ENCODE assay signal across 22 cellular contexts in the genomic region with DNA sequence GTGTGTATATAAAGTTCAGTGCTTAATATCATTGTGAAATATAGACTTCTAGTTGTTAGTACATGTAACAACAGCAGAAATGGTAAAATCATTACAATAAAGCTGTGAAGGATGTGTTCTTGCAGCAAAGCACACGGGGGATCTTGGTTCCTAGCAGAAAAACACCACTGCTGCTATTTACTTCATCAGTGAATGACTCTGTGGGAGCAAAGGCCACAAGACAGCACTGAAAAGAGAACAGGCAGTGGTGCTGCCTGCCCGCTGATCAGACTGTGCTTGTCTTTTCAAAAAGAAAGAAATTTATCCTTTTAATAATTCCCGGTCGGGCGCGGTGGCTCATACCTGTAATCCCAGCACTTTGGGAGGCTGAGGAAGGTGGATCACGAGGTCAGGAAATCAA.
"Had no signal": no experiment of that assay in that cellular context is flagged by ENCODE, and none has a peak within 500 bp of the region (broad histone marks: within the 10 kb centered on the region; RNA-seq: fewer than 3 reads in every experiment).

No MANE protein-coding gene starts in this region.

- H3K27me3 Mint-ChIP-seq: activated naive CD8-positive, alpha-beta T cell treated with anti-CD3 and anti-CD28 coated beads for 36 hours; brain; stimulated activated memory B cell treated with anti-CD40 and anti-IgM and Interleukin-4, amounts not matched to agents 10 μg/mL and 1 μg/mL and 100 μg/mL, for 72 hours had no signal

- FAIRE-seq: endometrium had no signal

- H3K9me3 Mint-ChIP-seq: activated CD4-positive, alpha-beta memory T cell treated with anti-CD3 and anti-CD28 coated beads, Interleukin-2, amount 10 ng/mL, durations not matched to agents 7 days and 5 days; activated naive CD8-positive, alpha-beta T cell treated with anti-CD3 and anti-CD28 coated beads for 36 hours; natural killer cell treated with Interleukin-12 subunit alpha and Interleukin-12 subunit beta and Interleukin-15 and Interleukin-18, amount 100 ng/mL, for 72 hours; stimulated activated memory B cell treated with anti-CD40 and anti-IgM and Interleukin-4, amounts not matched to agents 10 μg/mL and 1 μg/mL and 100 μg/mL, for 72 hours had no signal

- H3K27ac Mint-ChIP-seq: activated CD4-positive, alpha-beta memory T cell treated with anti-CD3 and anti-CD28 coated beads, Interleukin-2, amount 10 ng/mL, durations not matched to agents 7 days and 5 days; activated naive CD8-positive, alpha-beta T cell treated with anti-CD3 and anti-CD28 coated beads for 36 hours; activated T-helper 17 cell treated with anti-CD3 and anti-CD28 coated beads, Interleukin-2, amount 50 U/mL, for 72 hours; natural killer cell treated with Interleukin-12 subunit alpha and Interleukin-12 subunit beta and Interleukin-15 and Interleukin-18, amount 100 ng/mL, for 72 hours; stimulated activated memory B cell treated with anti-CD40 and anti-IgM and Interleukin-4, amounts not matched to agents 10 μg/mL and 1 μg/mL and 100 μg/mL, for 72 hours had no signal

- DNase-seq: activated CD4-positive, alpha-beta memory T cell treated with anti-CD3 and anti-CD28 coated beads, Interleukin-2, amount 10 ng/mL, durations not matched to agents 7 days and 5 days; activated CD4-positive, alpha-beta T cell treated with anti-CD3 and anti-CD28 coated beads for 48 hours; activated CD4-positive, CD25-positive, alpha-beta regulatory T cell; activated naive CD4-positive, alpha-beta T cell; activated naive CD8-positive, alpha-beta T cell treated with anti-CD3 and anti-CD28 coated beads for 36 hours; activated T-cell treated with anti-CD3 and anti-CD28 coated beads, Interleukin-2, amount 50 U/mL, for 1 hour; amygdala; central memory CD4-positive, alpha-beta T cell; gastrocnemius medialis; heart left ventricle; mesendoderm; right cardiac atrium; stimulated activated CD4-positive, alpha-beta T cell treated with anti-CD3 and anti-CD28 coated beads, Interleukin-4, amount 100 ng/mL, for 24 hours; T1000; testis; upper lobe of right lung had no signal

- H3K36me3 ChIP-seq: gastrocnemius medialis, heart left ventricle, upper lobe of right lung had no signal

- H3K4me3 Mint-ChIP-seq: activated CD4-positive, alpha-beta memory T cell treated with anti-CD3 and anti-CD28 coated beads, Interleukin-2, amount 10 ng/mL, durations not matched to agents 7 days and 5 days; activated naive CD8-positive, alpha-beta T cell treated with anti-CD3 and anti-CD28 coated beads for 36 hours; activated T-helper 17 cell treated with anti-CD3 and anti-CD28 coated beads, Interleukin-2, amount 50 U/mL, for 72 hours; natural killer cell treated with Interleukin-12 subunit alpha and Interleukin-12 subunit beta and Interleukin-15 and Interleukin-18, amount 100 ng/mL, for 72 hours; stimulated activated memory B cell treated with anti-CD40 and anti-IgM and Interleukin-4, amounts not matched to agents 10 μg/mL and 1 μg/mL and 100 μg/mL, for 72 hours had no signal

- ATAC-seq: activated T-helper 17 cell treated with anti-CD3 and anti-CD28 coated beads, Interleukin-2, amount 50 U/mL, for 72 hours; gastrocnemius medialis; heart left ventricle; natural killer cell treated with Interleukin-12 subunit alpha and Interleukin-12 subunit beta and Interleukin-15 and Interleukin-18, amount 100 ng/mL, for 72 hours; right cardiac atrium; stimulated activated memory B cell treated with anti-CD40 and anti-IgM and Interleukin-4, amounts not matched to agents 10 μg/mL and 1 μg/mL and 100 μg/mL, for 72 hours; upper lobe of right lung had no signal

- H3K4me1 Mint-ChIP-seq: activated CD4-positive, alpha-beta memory T cell treated with anti-CD3 and anti-CD28 coated beads, Interleukin-2, amount 10 ng/mL, durations not matched to agents 7 days and 5 days; activated naive CD8-positive, alpha-beta T cell treated with anti-CD3 and anti-CD28 coated beads for 36 hours; activated T-helper 17 cell treated with anti-CD3 and anti-CD28 coated beads, Interleukin-2, amount 50 U/mL, for 72 hours; stimulated activated memory B cell treated with anti-CD40 and anti-IgM and Interleukin-4, amounts not matched to agents 10 μg/mL and 1 μg/mL and 100 μg/mL, for 72 hours had no signal

- H3K27ac ChIP-seq: coronary artery, testis had no signal

- H3K27me3 ChIP-seq: gastrocnemius medialis, heart left ventricle, testis, upper lobe of right lung had no signal

- H3K36me3 Mint-ChIP-seq: activated naive CD8-positive, alpha-beta T cell treated with anti-CD3 and anti-CD28 coated beads for 36 hours; brain; natural killer cell treated with Interleukin-12 subunit alpha and Interleukin-12 subunit beta and Interleukin-15 and Interleukin-18, amount 100 ng/mL, for 72 hours; stimulated activated memory B cell treated with anti-CD40 and anti-IgM and Interleukin-4, amounts not matched to agents 10 μg/mL and 1 μg/mL and 100 μg/mL, for 72 hours had no signal

- H3K9me3 ChIP-seq: gastrocnemius medialis, heart left ventricle, testis, upper lobe of right lung had no signal

- H3K4me3 ChIP-seq: coronary artery, gastrocnemius medialis, heart left ventricle, testis, upper lobe of right lung had no signal
